21 cellular contexts compared by ENCODE assay signal in genomic region chr12:104716183-104716571, GRCh38.
"Had no signal": no experiment of that assay in that cellular context is flagged by ENCODE, and none has a peak within 500 bp of the region (broad histone marks: within the 10 kb centered on the region; RNA-seq: fewer than 3 reads in every experiment).

No MANE protein-coding gene starts in this region.

- H3K9me3 Mint-ChIP-seq: activated CD4-positive, alpha-beta T cell treated with anti-CD3 and anti-CD28 coated beads, Interleukin-2, amount 10 ng/mL, durations not matched to agents 7 days and 5 days; activated CD8-positive, alpha-beta T cell treated with anti-CD3 and anti-CD28 coated beads for 36 hours; activated naive CD8-positive, alpha-beta T cell treated with anti-CD3 and anti-CD28 coated beads, Interleukin-2, amount 50 U/mL, for 24 hours; memory B cell; stimulated activated naive CD8-positive, alpha-beta T cell treated with anti-CD3 and anti-CD28 coated beads, Interleukin-15, amount 100 ng/mL, for 72 hours; T-helper 2 cell treated with Interferon-gamma antibody and Interleukin-4, amounts not matched to agents 5 μg/mL and 100 μg/mL, for 36 hours had no signal

- H3K36me3 ChIP-seq: heart left ventricle, tibial artery had no signal

- H3K27me3 Mint-ChIP-seq: activated CD4-positive, alpha-beta T cell treated with anti-CD3 and anti-CD28 coated beads, Interleukin-2, amount 10 ng/mL, durations not matched to agents 7 days and 5 days; activated CD8-positive, alpha-beta memory T cell treated with anti-CD3 and anti-CD28 coated beads, Interleukin-2, amount 10 ng/mL, durations not matched to agents 7 days and 5 days; activated CD8-positive, alpha-beta T cell treated with anti-CD3 and anti-CD28 coated beads for 36 hours; activated naive CD8-positive, alpha-beta T cell treated with anti-CD3 and anti-CD28 coated beads, Interleukin-2, amount 50 U/mL, for 24 hours; memory B cell; progenitor cell of endocrine pancreas; stimulated activated naive CD8-positive, alpha-beta T cell treated with anti-CD3 and anti-CD28 coated beads, Interleukin-15, amount 100 ng/mL, for 72 hours had no signal

- H3K9me3 ChIP-seq: heart left ventricle, spleen, tibial artery had no signal

- H3K4me3 ChIP-seq: heart left ventricle, spleen, tibial artery had no signal

- H3K27ac Mint-ChIP-seq: activated CD4-positive, alpha-beta T cell treated with anti-CD3 and anti-CD28 coated beads, Interleukin-2, amount 10 ng/mL, durations not matched to agents 7 days and 5 days; activated CD8-positive, alpha-beta memory T cell treated with anti-CD3 and anti-CD28 coated beads, Interleukin-2, amount 10 ng/mL, durations not matched to agents 7 days and 5 days; activated CD8-positive, alpha-beta T cell treated with anti-CD3 and anti-CD28 coated beads for 36 hours; activated naive CD8-positive, alpha-beta T cell treated with anti-CD3 and anti-CD28 coated beads, Interleukin-2, amount 50 U/mL, for 24 hours; memory B cell; progenitor cell of endocrine pancreas; T-helper 2 cell treated with Interferon-gamma antibody and Interleukin-4, amounts not matched to agents 5 μg/mL and 100 μg/mL, for 36 hours had no signal

- DNase-seq: activated CD4-positive, alpha-beta T cell treated with anti-CD3 and anti-CD28 coated beads, Interleukin-2, amount 10 ng/mL, durations not matched to agents 7 days and 5 days; activated CD8-positive, alpha-beta memory T cell treated with anti-CD3 and anti-CD28 coated beads, Interleukin-2, amount 10 ng/mL, durations not matched to agents 7 days and 5 days; activated CD8-positive, alpha-beta T cell treated with anti-CD3 and anti-CD28 coated beads for 36 hours; activated gamma-delta T cell; activated naive CD4-positive, alpha-beta T cell treated with anti-CD3 and anti-CD28 coated beads, Interleukin-2, amount 50 U/mL, for 16 hours; activated naive CD8-positive, alpha-beta T cell treated with anti-CD3 and anti-CD28 coated beads, Interleukin-2, amount 50 U/mL, for 24 hours; activated T-cell treated with anti-CD3 and anti-CD28 coated beads for 4 hours; cortex of kidney; heart left ventricle; islet precursor cell; left cardiac atrium; spleen; stimulated activated CD4-positive, alpha-beta T cell treated with anti-CD3 and anti-CD28 coated beads, Interleukin-4, amount 100 ng/mL, for 1 hour; stimulated activated naive CD8-positive, alpha-beta T cell treated with anti-CD3 and anti-CD28 coated beads, Interleukin-15, amount 100 ng/mL, for 72 hours; tibial artery had no signal

- H3K27ac ChIP-seq: epithelial cell of prostate, heart left ventricle, tibial artery, VCaP had no signal

- ATAC-seq: activated CD4-positive, CD25-positive, alpha-beta regulatory T cell treated with anti-CD3 and anti-CD28 coated beads, Interleukin-2, amount 50 U/mL, for 24 hours; activated CD8-positive, alpha-beta memory T cell treated with anti-CD3 and anti-CD28 coated beads, Interleukin-2, amount 10 ng/mL, durations not matched to agents 7 days and 5 days; activated CD8-positive, alpha-beta T cell treated with anti-CD3 and anti-CD28 coated beads for 36 hours; activated naive CD8-positive, alpha-beta T cell treated with anti-CD3 and anti-CD28 coated beads, Interleukin-2, amount 50 U/mL, for 24 hours; left cardiac atrium; stimulated activated naive CD8-positive, alpha-beta T cell treated with anti-CD3 and anti-CD28 coated beads, Interleukin-15, amount 100 ng/mL, for 72 hours had no signal

- H3K4me3 Mint-ChIP-seq: activated CD4-positive, alpha-beta T cell treated with anti-CD3 and anti-CD28 coated beads, Interleukin-2, amount 10 ng/mL, durations not matched to agents 7 days and 5 days; activated CD8-positive, alpha-beta memory T cell treated with anti-CD3 and anti-CD28 coated beads, Interleukin-2, amount 10 ng/mL, durations not matched to agents 7 days and 5 days; activated CD8-positive, alpha-beta T cell treated with anti-CD3 and anti-CD28 coated beads for 36 hours; activated naive CD8-positive, alpha-beta T cell treated with anti-CD3 and anti-CD28 coated beads, Interleukin-2, amount 50 U/mL, for 24 hours; memory B cell; stimulated activated naive CD8-positive, alpha-beta T cell treated with anti-CD3 and anti-CD28 coated beads, Interleukin-15, amount 100 ng/mL, for 72 hours; T-helper 2 cell treated with Interferon-gamma antibody and Interleukin-4, amounts not matched to agents 5 μg/mL and 100 μg/mL, for 36 hours had no signal

- H3K27me3 ChIP-seq: heart left ventricle, spleen, tibial artery had no signal
